8 cellular contexts compared by ENCODE assay signal in the genomic region with DNA sequence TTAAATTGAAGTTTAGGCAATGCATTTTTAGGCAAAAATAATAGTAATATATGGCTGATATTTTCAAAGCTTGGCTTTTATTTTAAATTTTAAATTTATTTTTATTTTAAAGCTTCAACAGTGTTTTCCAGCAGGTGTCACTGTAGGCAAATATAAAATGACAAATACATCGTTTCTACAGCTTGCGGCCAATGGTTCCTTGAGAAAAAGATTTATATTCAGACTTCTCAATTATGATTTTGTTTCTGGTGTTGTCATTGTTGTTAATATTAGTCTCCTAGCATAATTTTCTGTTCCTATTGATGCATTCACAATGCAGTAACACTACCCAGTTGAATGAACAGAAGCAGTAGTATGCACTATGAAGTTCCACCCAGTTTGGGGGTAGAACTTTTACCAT.
DNase-seq lines count a peak whose midpoint lies in the region; ATAC-seq and TF ChIP-seq lines count a peak whose summit lies in the region.

No MANE protein-coding gene starts in this region.

- H3K27me3 ChIP-seq in endodermal cell (ENCODE audit: control insufficient read depth, insufficient read depth, low read length, poor library complexity, severe bottlenecking): no peaks in the 10 kb centered on the region

- DNase-seq in NCI-H1436 (lab: John Stamatoyannopoulos, UW) (peak; percentile 31), NCI-H1436 treated with DMSO at 0.1 percent for 48 hours (lab: John Stamatoyannopoulos, UW) (no peak), NCI-H345 treated with DMSO at 0.1 percent for 48 hours (lab: John Stamatoyannopoulos, UW; ENCODE audit: unreplicated experiment) (peak; percentile 55), endodermal cell (no peak), renal cortical epithelial cell (ENCODE audit: low read depth) (peak; percentile 17)
- no peak for DNase-seq in effector CD4-positive, alpha-beta T cell

- peak; percentile 79 for TF ChIP-seq CTCF in endodermal cell (conservative IDR thresholded peaks at IDR 0.05)

- H3K4me3 Mint-ChIP-seq in endodermal cell: no peak overlapping the region
- no peak overlapping the region for H3K4me3 Mint-ChIP-seq in stimulated activated memory B cell treated with anti-CD40 and anti-IgM and Interleukin-4, amounts not matched to agents 10 μg/mL and 1 μg/mL and 100 μg/mL, for 72 hours

- H3K36me3 Mint-ChIP-seq in endodermal cell (ENCODE audit: low read depth): no peaks in the 10 kb centered on the region
- H3K36me3 Mint-ChIP-seq in stimulated activated memory B cell treated with anti-CD40 and anti-IgM and Interleukin-4, amounts not matched to agents 10 μg/mL and 1 μg/mL and 100 μg/mL, for 72 hours: no peaks in the 10 kb centered on the region

- ATAC-seq in HG02870 (IDR thresholded peaks at IDR 0.05; ENCODE audit: unreplicated experiment): no peak
- no peak for ATAC-seq in stimulated activated memory B cell treated with anti-CD40 and anti-IgM and Interleukin-4, amounts not matched to agents 10 μg/mL and 1 μg/mL and 100 μg/mL, for 72 hours

- H3K27ac ChIP-seq in endodermal cell (ENCODE audit: low read depth, low read length): no peak overlapping the region

- H3K27me3 Mint-ChIP-seq in endodermal cell (ENCODE audit: insufficient read depth): peaks cover 1% of the 10 kb centered on the region
- no peaks in the 10 kb centered on the region for H3K27me3 Mint-ChIP-seq in stimulated activated memory B cell treated with anti-CD40 and anti-IgM and Interleukin-4, amounts not matched to agents 10 μg/mL and 1 μg/mL and 100 μg/mL, for 72 hours

- H3K27ac Mint-ChIP-seq in endodermal cell: no peak overlapping the region
- H3K27ac Mint-ChIP-seq in stimulated activated memory B cell treated with anti-CD40 and anti-IgM and Interleukin-4, amounts not matched to agents 10 μg/mL and 1 μg/mL and 100 μg/mL, for 72 hours: no peak overlapping the region

- 32% methylated on average over 2 of the region's 2 CpGs; no CpG with 5 or more reads in 1 of the 2 experiments for WGBS in endodermal cell (ENCODE audit: insufficient coverage in 1 of 2, insufficient read length in 1 of 2), 2 experiments

- H3K9me3 ChIP-seq in endodermal cell (ENCODE audit: control insufficient read depth, low read length): no peaks in the 10 kb centered on the region

- H3K9me3 Mint-ChIP-seq in endodermal cell: no peaks in the 10 kb centered on the region
- H3K9me3 Mint-ChIP-seq in stimulated activated memory B cell treated with anti-CD40 and anti-IgM and Interleukin-4, amounts not matched to agents 10 μg/mL and 1 μg/mL and 100 μg/mL, for 72 hours: no peaks in the 10 kb centered on the region

- H3K36me3 ChIP-seq in endodermal cell (ENCODE audit: control insufficient read depth, insufficient read depth, low read length): no peaks in the 10 kb centered on the region

- H3K4me1 Mint-ChIP-seq in endodermal cell: no peaks in the 10 kb centered on the region
- no peaks in the 10 kb centered on the region for H3K4me1 Mint-ChIP-seq in stimulated activated memory B cell treated with anti-CD40 and anti-IgM and Interleukin-4, amounts not matched to agents 10 μg/mL and 1 μg/mL and 100 μg/mL, for 72 hours

- H3K9ac ChIP-seq in endodermal cell (ENCODE audit: extremely low read depth, low read length, poor library complexity, severe bottlenecking): no peak overlapping the region

- no peaks in the 10 kb centered on the region for H3K4me1 ChIP-seq in endodermal cell (ENCODE audit: control insufficient read depth, insufficient read depth, low read length)

- H3K4me3 ChIP-seq in endodermal cell (ENCODE audit: low read length): no peak overlapping the region

Comparison
In these comparisons a context has a peak if more than half of its experiments do, and no peak if none do; other contexts are left out.
1. DNase-seq: peak in NCI-H1436 (single experiment), NCI-H345 treated with DMSO at 0.1 percent for 48 hours (single experiment) and renal cortical epithelial cell (single experiment); none in NCI-H1436 treated with DMSO at 0.1 percent for 48 hours (single experiment), endodermal cell (single experiment) and effector CD4-positive, alpha-beta T cell (single experiment).